26 cellular contexts compared by ENCODE assay signal in genomic region chr6:39521826-39522377, GRCh38.
"Had no signal": no experiment of that assay in that cellular context is flagged by ENCODE, and none has a peak within 500 bp of the region (broad histone marks: within the 10 kb centered on the region; RNA-seq: fewer than 3 reads in every experiment).

No MANE protein-coding gene starts in this region.

- H3K36me3 Mint-ChIP-seq: natural killer cell; stimulated activated memory B cell treated with anti-CD40 and anti-IgM and Interleukin-4, amounts not matched to agents 10 μg/mL and 1 μg/mL and 100 μg/mL, for 72 hours had no signal

- H3K4me1 ChIP-seq: colonic mucosa, psoas muscle, testis had no signal

- H3K27me3 Mint-ChIP-seq: dendritic cell treated with granulocyte-macrophage colony-stimulating factor and Interleukin-4, amounts not matched to agents 40 ng/mL and 50 ng/mL, for 4 days had no signal

- H3K4me1 Mint-ChIP-seq: central memory CD8-positive, alpha-beta T cell; endodermal cell; natural killer cell; stimulated activated memory B cell treated with anti-CD40 and anti-IgM and Interleukin-4, amounts not matched to agents 10 μg/mL and 1 μg/mL and 100 μg/mL, for 72 hours had no signal

- H3K27ac Mint-ChIP-seq: dendritic cell treated with granulocyte-macrophage colony-stimulating factor and Interleukin-4, amounts not matched to agents 40 ng/mL and 50 ng/mL, for 4 days; endodermal cell; natural killer cell; stimulated activated memory B cell treated with anti-CD40 and anti-IgM and Interleukin-4, amounts not matched to agents 10 μg/mL and 1 μg/mL and 100 μg/mL, for 72 hours had no signal

- DNase-seq: colonic mucosa; effector CD8-positive, alpha-beta T cell; endodermal cell; esophagus squamous epithelium; head of caudate nucleus; hippocampal formation; left cardiac atrium; left ventricle myocardium superior; mammary epithelial cell; natural killer cell; occipital lobe; ovary; posterior cingulate gyrus; psoas muscle; right cardiac atrium; spleen; stimulated activated CD4-positive, alpha-beta T cell treated with anti-CD3 and anti-CD28 coated beads, Interleukin-4, amount 100 ng/mL, for 4 hours; stimulated activated naive CD8-positive, alpha-beta T cell treated with anti-CD3 and anti-CD28 coated beads, Interleukin-15, Interleukin-2, amounts not matched to agents 100 U/mL and 50 U/mL, for 24 hours; substantia nigra; testis; tibial artery; upper lobe of left lung had no signal

- H3K4me3 Mint-ChIP-seq: central memory CD8-positive, alpha-beta T cell; dendritic cell treated with granulocyte-macrophage colony-stimulating factor and Interleukin-4, amounts not matched to agents 40 ng/mL and 50 ng/mL, for 4 days; endodermal cell; natural killer cell; stimulated activated memory B cell treated with anti-CD40 and anti-IgM and Interleukin-4, amounts not matched to agents 10 μg/mL and 1 μg/mL and 100 μg/mL, for 72 hours had no signal

- H3K36me3 ChIP-seq: colonic mucosa, esophagus squamous epithelium, ovary, spleen, tibial artery, upper lobe of left lung had no signal

- H3K27me3 ChIP-seq: colonic mucosa, esophagus squamous epithelium, ovary, testis, tibial artery, upper lobe of left lung had no signal

- H3K9me3 ChIP-seq: colonic mucosa, esophagus squamous epithelium, ovary, psoas muscle, spleen, testis, tibial artery, upper lobe of left lung had no signal

- H3K4me3 ChIP-seq: colonic mucosa, esophagus squamous epithelium, ovary, psoas muscle, skin epidermis, spleen, testis, tibial artery, upper lobe of left lung had no signal

- H3K9me3 Mint-ChIP-seq: central memory CD8-positive, alpha-beta T cell; dendritic cell treated with granulocyte-macrophage colony-stimulating factor and Interleukin-4, amounts not matched to agents 40 ng/mL and 50 ng/mL, for 4 days; endodermal cell; natural killer cell; stimulated activated memory B cell treated with anti-CD40 and anti-IgM and Interleukin-4, amounts not matched to agents 10 μg/mL and 1 μg/mL and 100 μg/mL, for 72 hours had no signal

- ATAC-seq: left ventricle myocardium superior; natural killer cell; psoas muscle; stimulated activated memory B cell treated with anti-CD40 and anti-IgM and Interleukin-4, amounts not matched to agents 10 μg/mL and 1 μg/mL and 100 μg/mL, for 72 hours; stimulated activated naive CD8-positive, alpha-beta T cell treated with anti-CD3 and anti-CD28 coated beads, Interleukin-15, Interleukin-2, amounts not matched to agents 100 U/mL and 50 U/mL, for 24 hours had no signal

- H3K27ac ChIP-seq: colonic mucosa, psoas muscle, skin epidermis, spleen, testis, tibial artery, upper lobe of left lung had no signal
